In the genomic region with DNA sequence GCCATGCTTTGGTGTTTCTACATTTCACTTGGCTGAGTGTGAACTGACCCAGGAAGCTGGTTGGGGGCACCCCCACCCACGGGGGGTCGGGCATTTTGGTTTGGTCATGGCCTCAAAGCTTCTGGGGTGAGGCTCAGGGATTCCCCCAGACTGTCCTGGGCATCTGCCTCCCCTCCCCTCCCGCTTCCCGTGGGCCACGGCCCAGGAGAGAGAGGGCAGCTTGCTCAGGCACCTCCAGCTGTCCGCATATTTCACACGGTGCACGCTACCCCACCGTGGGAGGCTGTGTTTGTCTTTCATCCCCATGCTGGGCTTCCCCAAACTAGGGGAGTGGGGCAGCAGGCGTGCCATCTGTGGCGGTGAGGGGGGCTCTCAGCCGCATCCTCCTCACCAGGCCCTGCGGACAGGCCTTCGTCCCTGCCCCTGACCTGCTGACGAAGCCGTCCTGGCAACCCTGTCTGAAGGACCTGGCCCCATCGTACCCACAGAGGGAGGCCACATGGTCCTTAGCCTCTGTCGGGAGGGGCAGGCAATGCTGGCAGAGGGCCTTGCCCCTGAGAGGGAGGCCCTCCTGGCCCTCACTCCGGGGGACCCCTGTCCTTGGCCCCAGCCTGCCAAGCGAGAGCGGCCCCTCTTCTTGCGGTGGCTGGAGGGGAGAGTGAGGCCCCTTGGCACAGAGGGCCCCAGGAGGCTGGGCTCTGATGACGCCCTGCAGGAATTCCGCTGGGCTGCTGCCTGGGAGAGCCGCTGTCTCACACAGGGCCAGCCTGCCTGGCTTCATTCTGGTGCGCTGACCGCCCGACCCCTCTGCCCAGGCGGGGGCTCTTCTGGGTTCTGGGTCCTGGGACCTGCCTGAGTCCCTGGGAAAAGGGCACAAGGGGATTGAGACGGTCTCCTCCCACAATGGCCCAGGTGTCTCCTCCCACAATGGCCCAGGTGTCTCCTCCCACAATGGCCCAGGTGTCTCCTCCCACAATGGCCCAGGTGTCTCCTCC, we compare ENCODE assay signal across 12 cellular contexts. TPM values are rescaled to one million over a fixed set of nuclear protein-coding genes. Genes with fewer than 3 reads are reported as not detected.
DNase-seq lines count a peak whose midpoint lies in the region; ATAC-seq and TF ChIP-seq lines count a peak whose summit lies in the region.
"Had no signal": no experiment of that assay in that cellular context is flagged by ENCODE, and none has a peak within 500 bp of the region (broad histone marks: within the 10 kb centered on the region; RNA-seq: fewer than 3 reads in every experiment).

No MANE protein-coding gene starts in this region.

- H3K9me2 ChIP-seq in PC-9 (ENCODE audit: insufficient read depth): no peaks in the 10 kb centered on the region

- H3K79me2 ChIP-seq in PC-9 (ENCODE audit: low read depth): no peaks in the 10 kb centered on the region

- peaks cover 3% of the 10 kb centered on the region for H3K4me1 Mint-ChIP-seq in activated T-helper 1 cell treated with anti-CD3 and anti-CD28 coated beads, Interleukin-12 subunit alpha, Interleukin-12 subunit beta, Interleukin-2, Interleukin-4 antibody, amounts not matched to agents 30 ng/mL and 10 ng/mL and 1 ng/mL, durations not matched to agents 14 hours and 24 hours and 36 hours (ENCODE audit: low read depth)

- no peaks in the 10 kb centered on the region for H3K9me3 Mint-ChIP-seq in activated T-helper 1 cell treated with anti-CD3 and anti-CD28 coated beads, Interleukin-12 subunit alpha, Interleukin-12 subunit beta, Interleukin-2, Interleukin-4 antibody, amounts not matched to agents 30 ng/mL and 10 ng/mL and 1 ng/mL, durations not matched to agents 14 hours and 24 hours and 36 hours
- H3K9me3 Mint-ChIP-seq: T-helper 2 cell treated with Interferon-gamma antibody and Interleukin-4, amounts not matched to agents 5 μg/mL and 100 μg/mL, for 36 hours had no signal

- H3K27me3 Mint-ChIP-seq in activated T-helper 1 cell treated with anti-CD3 and anti-CD28 coated beads, Interleukin-12 subunit alpha, Interleukin-12 subunit beta, Interleukin-2, Interleukin-4 antibody, amounts not matched to agents 30 ng/mL and 10 ng/mL and 1 ng/mL, durations not matched to agents 14 hours and 24 hours and 36 hours (ENCODE audit: insufficient read depth): peaks cover 2% of the 10 kb centered on the region

- no peak overlapping the region for H3K4me3 Mint-ChIP-seq in activated T-helper 1 cell treated with anti-CD3 and anti-CD28 coated beads, Interleukin-12 subunit alpha, Interleukin-12 subunit beta, Interleukin-2, Interleukin-4 antibody, amounts not matched to agents 30 ng/mL and 10 ng/mL and 1 ng/mL, durations not matched to agents 14 hours and 24 hours and 36 hours
- H3K4me3 Mint-ChIP-seq: T-helper 2 cell treated with Interferon-gamma antibody and Interleukin-4, amounts not matched to agents 5 μg/mL and 100 μg/mL, for 36 hours had no signal

- no peaks in the 10 kb centered on the region; the same call in 1 of the 2 replicates for H3F3A ChIP-seq in PC-9 (ENCODE audit: insufficient read depth, low read depth)

- intact Hi-C loops in Right ventricle myocardium inferior (cut with DNase I): no loop called here
- intact Hi-C loops in left ventricle myocardium inferior (cut with micrococcal nuclease): no loop called here
- intact Hi-C loops in PC-9 (cut with micrococcal nuclease; ENCODE audit: unreplicated experiment): no loop called here
- intact Hi-C loops in thyroid gland (cut with DNase I): no loop called here
- intact Hi-C loops in activated T-helper 1 cell treated with anti-CD3 and anti-CD28 coated beads, Interleukin-12 subunit alpha, Interleukin-12 subunit beta, Interleukin-2, Interleukin-4 antibody, amounts not matched to agents 30 ng/mL and 10 ng/mL and 1 ng/mL, durations not matched to agents 14 hours and 24 hours and 36 hours (cut with micrococcal nuclease): no loop called here

- no peaks in the 10 kb centered on the region; the same call in 1 of the 2 replicates for H4K20me1 ChIP-seq in PC-9 (ENCODE audit: insufficient read depth)

- DNase-seq in Right ventricle myocardium inferior (ENCODE audit: missing footprints): peak; percentile 52
- no peak for DNase-seq in left ventricle myocardium inferior
- peak; percentile 35 to 69 for DNase-seq in PC-9
- DNase-seq in islet precursor cell: peak; percentile 81
- peak; percentile 33 to 47 for DNase-seq in thyroid gland
- DNase-seq in NCI-H82 (lab: John Stamatoyannopoulos, UW): no peak
- DNase-seq in activated T-helper 1 cell treated with anti-CD3 and anti-CD28 coated beads, Interleukin-12 subunit alpha, Interleukin-12 subunit beta, Interleukin-2, Interleukin-4 antibody, amounts not matched to agents 30 ng/mL and 10 ng/mL and 1 ng/mL, durations not matched to agents 14 hours and 24 hours and 36 hours (ENCODE audit: low spot score): no peak
- DNase-seq: NCI-H2029 treated with DMSO at 0.1 percent for 48 hours, testis had no signal

- no peak for ATAC-seq in Right ventricle myocardium inferior
- ATAC-seq in GM19035 (IDR thresholded peaks at IDR 0.05; ENCODE audit: unreplicated experiment): no peak
- ATAC-seq: Panc1 had no signal

- TF ChIP-seq POLR2A in thyroid gland (IDR thresholded peaks at IDR 0.05): no peak

- H3K4me1 ChIP-seq in left ventricle myocardium inferior (peaks cover 11% of the 10 kb centered on the region), PC-9 (replicated peaks; ENCODE audit: insufficient read depth) (peaks cover 13% of the 10 kb centered on the region), thyroid gland (peaks cover 0 to 6% of the 10 kb centered on the region in 2 donors)
- H3K4me1 ChIP-seq: testis had no signal

- 46 to 48% methylated on average over 9 to 23 of the region's 30 CpGs for WGBS in thyroid gland, 2 donors

- no TSS peak for BruUV-seq in PC-9 (replicated peaks; lab: Mats Ljungman, UMichigan)

- H3K36me3 ChIP-seq in left ventricle myocardium inferior (no peaks in the 10 kb centered on the region), PC-9 (ENCODE audit: low read depth) (no peaks in the 10 kb centered on the region), thyroid gland (no peaks in the 10 kb centered on the region)

- H3K27me3 ChIP-seq in left ventricle myocardium inferior (ENCODE audit: low read depth): peaks cover 45% of the 10 kb centered on the region
- no peaks in the 10 kb centered on the region for H3K27me3 ChIP-seq in PC-9 (ENCODE audit: insufficient read depth, low read depth)
- no peaks in the 10 kb centered on the region for H3K27me3 ChIP-seq in thyroid gland
- H3K27me3 ChIP-seq: testis had no signal

- no peak overlapping the region for H3K27ac Mint-ChIP-seq in activated T-helper 1 cell treated with anti-CD3 and anti-CD28 coated beads, Interleukin-12 subunit alpha, Interleukin-12 subunit beta, Interleukin-2, Interleukin-4 antibody, amounts not matched to agents 30 ng/mL and 10 ng/mL and 1 ng/mL, durations not matched to agents 14 hours and 24 hours and 36 hours
- H3K27ac Mint-ChIP-seq: T-helper 2 cell treated with Interferon-gamma antibody and Interleukin-4, amounts not matched to agents 5 μg/mL and 100 μg/mL, for 36 hours had no signal

- no peaks in the 10 kb centered on the region for H3K36me3 Mint-ChIP-seq in activated T-helper 1 cell treated with anti-CD3 and anti-CD28 coated beads, Interleukin-12 subunit alpha, Interleukin-12 subunit beta, Interleukin-2, Interleukin-4 antibody, amounts not matched to agents 30 ng/mL and 10 ng/mL and 1 ng/mL, durations not matched to agents 14 hours and 24 hours and 36 hours (ENCODE audit: low read depth)

- no peak for TF ChIP-seq CTCF in left ventricle myocardium inferior (IDR thresholded peaks at IDR 0.05; ENCODE audit: borderline replicate concordance)
- no peak for TF ChIP-seq CTCF in PC-9 (conservative IDR thresholded peaks at IDR 0.05)
- TF ChIP-seq CTCF in thyroid gland (IDR thresholded peaks at IDR 0.05): no peak

- H3K4me2 ChIP-seq in PC-9: peak overlapping the region; percentile 79

- H3K27ac ChIP-seq in left ventricle myocardium inferior (replicated peaks) (no peak overlapping the region), PC-9 (no peak overlapping the region), thyroid gland (no peak overlapping the region)
- H3K27ac ChIP-seq: testis had no signal

- POLR2A ChIA-PET in PC-9 (lab: Charles Lee; ENCODE audit: unreplicated experiment): no interaction called here

- 0 out of 2 replicates have a peak overlapping the region, but pooled peaks have one; percentile 69 for H2AFZ ChIP-seq in PC-9

- CTCF ChIA-PET in PC-9 (lab: Charles Lee): no interaction called here

- H3K9me3 ChIP-seq in left ventricle myocardium inferior (replicated peaks) (no peaks in the 10 kb centered on the region), PC-9 (ENCODE audit: insufficient read depth, low read depth) (no peaks in the 10 kb centered on the region), thyroid gland (no peaks in the 10 kb centered on the region)
- H3K9me3 ChIP-seq: testis had no signal

- H3K4me3 ChIP-seq in left ventricle myocardium inferior (no peak overlapping the region), PC-9 (peak overlapping the region; percentile 41; the same call in 1 of the 2 replicates), thyroid gland (replicated peaks in 1 of 3) (no peak overlapping the region)
- H3K4me3 ChIP-seq: testis had no signal

RNA-seq across cellular contexts. Expression of a gene that starts 22.1 kb away (rescaled TPM):
- total RNA-seq in Right ventricle myocardium inferior (0.14 TPM), left ventricle myocardium inferior (0.05 TPM), PC-9 (2021) (6.2 and 6.9 TPM in 2 replicates), thyroid gland (under 1 TPM in 2 of 4 donors, not detected in 2; 0.33 to 0.49 TPM)
- 1.4 and 1.5 TPM in 2 replicates for total RNA-seq in activated T-helper 1 cell treated with anti-CD3 and anti-CD28 coated beads, Interleukin-12 subunit alpha, Interleukin-12 subunit beta, Interleukin-2, Interleukin-4 antibody, amounts not matched to agents 30 ng/mL and 10 ng/mL and 1 ng/mL, durations not matched to agents 14 hours and 24 hours and 36 hours

RNA-seq across cellular contexts. Expression of a gene that starts 24.5 kb away (rescaled TPM):
- total RNA-seq in Right ventricle myocardium inferior (14.6 TPM), left ventricle myocardium inferior (12.7 TPM), PC-9 (2021) (23.8 and 25.5 TPM in 2 replicates), thyroid gland (10 to 100 TPM; 18.5 to 44.0 (median 21.0) TPM)
- total RNA-seq in activated T-helper 1 cell treated with anti-CD3 and anti-CD28 coated beads, Interleukin-12 subunit alpha, Interleukin-12 subunit beta, Interleukin-2, Interleukin-4 antibody, amounts not matched to agents 30 ng/mL and 10 ng/mL and 1 ng/mL, durations not matched to agents 14 hours and 24 hours and 36 hours: 44.9 and 45.5 TPM in 2 replicates

RNA-seq across cellular contexts. Expression of a gene that starts 49.6 kb away (rescaled TPM):
- total RNA-seq in Right ventricle myocardium inferior: 46.1 TPM
- total RNA-seq in left ventricle myocardium inferior: 54.0 TPM
- total RNA-seq in PC-9 (2021): 41.4 and 44.9 TPM in 2 replicates
- 10 to 100 TPM; 33.9 to 45.1 (median 40.0) TPM for total RNA-seq in thyroid gland
- total RNA-seq in activated T-helper 1 cell treated with anti-CD3 and anti-CD28 coated beads, Interleukin-12 subunit alpha, Interleukin-12 subunit beta, Interleukin-2, Interleukin-4 antibody, amounts not matched to agents 30 ng/mL and 10 ng/mL and 1 ng/mL, durations not matched to agents 14 hours and 24 hours and 36 hours: 10.3 and 12.5 TPM in 2 replicates

Comparison
In these comparisons a context has a peak if more than half of its experiments do, and no peak if none do; other contexts are left out.
1. DNase-seq: peak in Right ventricle myocardium inferior (single experiment), PC-9 (2 of 2), islet precursor cell (single experiment) and thyroid gland (2 of 2); none in left ventricle myocardium inferior (single experiment), NCI-H82 (single experiment) and activated T-helper 1 cell treated with anti-CD3 and anti-CD28 coated beads, Interleukin-12 subunit alpha, Interleukin-12 subunit beta, Interleukin-2, Interleukin-4 antibody, amounts not matched to agents 30 ng/mL and 10 ng/mL and 1 ng/mL, durations not matched to agents 14 hours and 24 hours and 36 hours (single experiment).